Comparison of ENCODE assay signal across 8 cellular contexts in the genomic region with DNA sequence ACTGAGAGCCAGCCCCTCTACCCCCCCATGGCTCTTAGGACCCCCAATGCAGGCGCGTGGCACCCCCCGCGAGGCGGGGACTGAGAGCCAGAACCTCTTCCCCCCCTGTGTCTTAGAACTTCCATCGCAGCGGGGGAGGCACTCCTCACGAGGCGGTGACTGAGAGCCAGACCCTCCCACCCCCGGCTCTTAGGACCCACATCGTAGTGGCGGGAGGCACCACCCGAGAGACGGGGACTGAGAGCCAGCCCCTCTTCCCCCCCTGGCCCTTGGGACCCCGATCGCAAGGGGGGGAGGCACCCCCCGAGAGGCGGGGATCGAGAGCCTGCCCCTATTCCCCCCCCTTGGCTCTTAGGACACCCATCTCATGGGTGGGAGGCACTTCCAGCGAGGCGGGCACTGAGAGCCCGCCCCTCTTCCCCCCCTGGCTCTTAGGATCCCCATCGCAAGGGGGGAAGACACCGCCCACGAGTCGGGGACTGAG. TPM values are rescaled to one million over a fixed set of nuclear protein-coding genes. Genes with fewer than 3 reads are reported as not detected.
A peak's percentile ranks its signal among the peaks of the same experiment; 100 is the strongest.
DNase-seq lines count a peak whose midpoint lies in the region; ATAC-seq lines count a peak whose summit lies in the region.

No MANE protein-coding gene starts in this region.

- no peaks in the 10 kb centered on the region for H3K9me3 Mint-ChIP-seq in activated naive CD4-positive, alpha-beta T cell treated with anti-CD3 and anti-CD28 coated beads for 36 hours

- H3K4me3 Mint-ChIP-seq in activated naive CD4-positive, alpha-beta T cell treated with anti-CD3 and anti-CD28 coated beads for 36 hours: peak overlapping the region; percentile 68

- peaks cover 3% of the 10 kb centered on the region for H3K27me3 ChIP-seq in thymus (ENCODE audit: control insufficient read depth, insufficient read depth)

- CTCF ChIA-PET in activated naive CD4-positive, alpha-beta T cell treated with anti-CD3 and anti-CD28 coated beads for 36 hours (lab: Charles Lee): interaction anchor here (0.9 to 1.0 kb wide), 2 partner anchors 120 to 144 kb away, joined by 3 read pairs; no protein-coding TSS in a partner anchor

- peak overlapping the region; percentile 57 for H3K4me3 ChIP-seq in thymus (ENCODE audit: low read length)

- H3K27ac ChIP-seq in thymus (ENCODE audit: low read depth): no peak overlapping the region

- H3K36me3 Mint-ChIP-seq in activated naive CD4-positive, alpha-beta T cell treated with anti-CD3 and anti-CD28 coated beads for 36 hours (ENCODE audit: low read depth): no peaks in the 10 kb centered on the region

- peaks cover 14% of the 10 kb centered on the region for H3K4me1 ChIP-seq in thymus (ENCODE audit: control insufficient read depth, insufficient read depth, low read length)

- peaks cover 15% of the 10 kb centered on the region for H3K4me1 Mint-ChIP-seq in activated naive CD4-positive, alpha-beta T cell treated with anti-CD3 and anti-CD28 coated beads for 36 hours (ENCODE audit: low read depth)

- H3K27me3 Mint-ChIP-seq in activated naive CD4-positive, alpha-beta T cell treated with anti-CD3 and anti-CD28 coated beads for 36 hours (ENCODE audit: low read depth): peaks cover 17% of the 10 kb centered on the region

- ATAC-seq in GM18519 (IDR thresholded peaks at IDR 0.05; ENCODE audit: low FRiP score, unreplicated experiment): no peak

- H3K27ac Mint-ChIP-seq in activated naive CD4-positive, alpha-beta T cell treated with anti-CD3 and anti-CD28 coated beads for 36 hours: no peak overlapping the region

- H3K36me3 ChIP-seq in thymus (ENCODE audit: control insufficient read depth, insufficient read depth): no peaks in the 10 kb centered on the region

- intact Hi-C loops in activated naive CD4-positive, alpha-beta T cell treated with anti-CD3 and anti-CD28 coated beads for 36 hours (cut with micrococcal nuclease): no loop called here

- whole genome bisulfite sequencing in thymus: 12% methylated on average over 26 of the region's 26 CpGs

- DNase-seq in ELF-1 (ENCODE audit: low read depth, low spot score): peak; percentile 20
- DNase-seq in NCI-H1048 (lab: John Stamatoyannopoulos, UW): peak; percentile 2
- peak; percentile 22 for DNase-seq in activated naive CD4-positive, alpha-beta T cell treated with anti-CD3 and anti-CD28 coated beads for 36 hours
- DNase-seq in islet precursor cell: peak; percentile 72
- DNase-seq in activated effector memory CD4-positive, alpha-beta T cell treated with Interleukin-2 at 50 U/mL for 16 hours: no peak
- DNase-seq in putamen (ENCODE audit: low spot score): no peak

- no peaks in the 10 kb centered on the region for H3K9me3 ChIP-seq in thymus (ENCODE audit: control insufficient read depth)

RNA-seq across cellular contexts. Expression of a gene that starts 44.7 kb away (rescaled TPM):
- total RNA-seq in activated naive CD4-positive, alpha-beta T cell treated with anti-CD3 and anti-CD28 coated beads for 36 hours: 100 to 1,000 TPM; 136 to 155 TPM
- 19.6 TPM for polyA plus RNA-seq in thymus

Comparison
In these comparisons a context has a peak if more than half of its experiments do, and no peak if none do; other contexts are left out.
1. DNase-seq: peak in ELF-1 (single experiment), NCI-H1048 (single experiment), activated naive CD4-positive, alpha-beta T cell treated with anti-CD3 and anti-CD28 coated beads for 36 hours (single experiment) and islet precursor cell (single experiment); none in activated effector memory CD4-positive, alpha-beta T cell treated with Interleukin-2 at 50 U/mL for 16 hours (single experiment) and putamen (single experiment).